In the genomic region with DNA sequence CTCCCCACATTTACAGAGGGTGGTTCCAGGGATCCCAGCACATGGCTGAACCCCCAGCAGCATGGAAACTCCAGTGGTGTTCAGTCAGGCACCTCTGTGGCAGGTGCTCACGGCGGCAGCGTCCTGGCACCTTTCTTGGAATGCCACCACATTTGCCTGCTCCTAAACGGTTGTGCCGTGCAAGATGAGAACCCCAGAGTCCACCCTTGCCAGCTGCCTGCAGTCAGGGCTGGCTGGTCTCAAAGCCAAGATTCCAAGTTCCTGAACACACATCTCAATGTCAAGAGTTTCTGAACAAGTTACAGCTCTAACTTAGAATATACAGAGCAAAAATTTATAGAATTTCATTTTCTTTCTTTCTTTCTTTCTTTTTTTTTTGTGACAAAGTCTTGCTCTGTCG, we compare ENCODE assay signal across 23 cellular contexts.
"Had no signal": no experiment of that assay in that cellular context is flagged by ENCODE, and none has a peak within 500 bp of the region (broad histone marks: within the 10 kb centered on the region; RNA-seq: fewer than 3 reads in every experiment).

No MANE protein-coding gene starts in this region.

- ATAC-seq: left lung; mucosa of descending colon; naive thymus-derived CD4-positive, alpha-beta T cell; sciatic nerve; stimulated activated effector memory CD8-positive, alpha-beta T cell treated with anti-CD3 and anti-CD28 coated beads, Interleukin-12 subunit alpha, Interleukin-12 subunit beta, amount 100 ng/mL, for 72 hours had no signal

- H3K27me3 ChIP-seq: dorsolateral prefrontal cortex, left lung, neural progenitor cell, right atrium auricular region, stomach, thyroid gland had no signal

- H3K4me2 ChIP-seq: neural progenitor cell had no signal

- H3K27me3 Mint-ChIP-seq: naive thymus-derived CD4-positive, alpha-beta T cell; progenitor cell of endocrine pancreas; type B pancreatic cell had no signal

- H3K9me3 Mint-ChIP-seq: mesothelial cell of epicardium; naive thymus-derived CD4-positive, alpha-beta T cell; nephron; neural progenitor cell; stimulated activated effector memory CD8-positive, alpha-beta T cell treated with anti-CD3 and anti-CD28 coated beads, Interleukin-12 subunit alpha, Interleukin-12 subunit beta, amount 100 ng/mL, for 72 hours; type B pancreatic cell had no signal

- DNase-seq: cerebellar nuclear complex; dorsolateral prefrontal cortex; effector CD4-positive, alpha-beta T cell; kidney; left lung; mesenchymal stem cell; mucosa of descending colon; naive thymus-derived CD4-positive, alpha-beta T cell; nucleus accumbens; stimulated activated CD4-positive, alpha-beta T cell treated with anti-CD3 and anti-CD28 coated beads, Interleukin-2, amount 100 ng/mL, for 24 hours; stimulated activated CD4-positive, alpha-beta T cell treated with anti-CD3 and anti-CD28 coated beads, Interleukin-4, amount 100 ng/mL, for 24 hours; stimulated activated naive CD4-positive, alpha-beta T cell treated with Interleukin-2 at 50 U/mL for 16 hours; stomach; thyroid gland had no signal

- H3K36me3 ChIP-seq: neural progenitor cell had no signal

- H3K4me3 Mint-ChIP-seq: mesothelial cell of epicardium; naive thymus-derived CD4-positive, alpha-beta T cell; nephron; neural progenitor cell; stimulated activated effector memory CD8-positive, alpha-beta T cell treated with anti-CD3 and anti-CD28 coated beads, Interleukin-12 subunit alpha, Interleukin-12 subunit beta, amount 100 ng/mL, for 72 hours; type B pancreatic cell had no signal

- H2AFZ ChIP-seq: neural progenitor cell, parathyroid adenoma had no signal

- H3K4me3 ChIP-seq: dorsolateral prefrontal cortex, left lung, mucosa of descending colon, neural progenitor cell, right atrium auricular region, stomach, thyroid gland had no signal

- H3K27ac ChIP-seq: dorsolateral prefrontal cortex, left lung, neural progenitor cell, parathyroid adenoma, right atrium auricular region, stomach, thyroid gland had no signal

- H3K27ac Mint-ChIP-seq: mesothelial cell of epicardium; naive thymus-derived CD4-positive, alpha-beta T cell; nephron; neural progenitor cell; progenitor cell of endocrine pancreas; stimulated activated effector memory CD8-positive, alpha-beta T cell treated with anti-CD3 and anti-CD28 coated beads, Interleukin-12 subunit alpha, Interleukin-12 subunit beta, amount 100 ng/mL, for 72 hours; type B pancreatic cell had no signal

- H3K79me2 ChIP-seq: parathyroid adenoma had no signal

- H3K4me1 Mint-ChIP-seq: mesothelial cell of epicardium; nephron; stimulated activated effector memory CD8-positive, alpha-beta T cell treated with anti-CD3 and anti-CD28 coated beads, Interleukin-12 subunit alpha, Interleukin-12 subunit beta, amount 100 ng/mL, for 72 hours had no signal

- H3K4me1 ChIP-seq: left lung, parathyroid adenoma, right atrium auricular region, stomach had no signal

- H3K9me3 ChIP-seq: left lung, mucosa of descending colon, right atrium auricular region, stomach, thyroid gland had no signal
